17 cellular contexts compared by ENCODE assay signal in genomic region chr4:112775801-112776200, GRCh38.
"Had no signal": no experiment of that assay in that cellular context is flagged by ENCODE, and none has a peak within 500 bp of the region (broad histone marks: within the 10 kb centered on the region; RNA-seq: fewer than 3 reads in every experiment).

No MANE protein-coding gene starts in this region.

- DNase-seq: activated CD8-positive, alpha-beta T cell treated with anti-CD3 and anti-CD28 coated beads for 36 hours; activated effector memory CD4-positive, alpha-beta T cell treated with anti-CD3 and anti-CD28 coated beads, Interleukin-2, amount 50 U/mL, for 16 hours; activated T-cell treated with anti-CD3 and anti-CD28 coated beads, Interleukin-2, amount 50 U/mL, for 4 hours; adrenal gland; caudate nucleus; heart right ventricle; mucosa of descending colon; naive thymus-derived CD8-positive, alpha-beta T cell; posterior cingulate gyrus; upper lobe of right lung had no signal

- H3K4me3 ChIP-seq: adrenal gland, gastroesophageal sphincter, heart right ventricle, lung, mucosa of descending colon, thoracic aorta, upper lobe of right lung had no signal

- H3K36me3 ChIP-seq: adrenal gland, gastroesophageal sphincter, heart right ventricle, thoracic aorta, upper lobe of right lung had no signal

- H3K27ac ChIP-seq: adrenal gland, gastroesophageal sphincter, heart right ventricle, thoracic aorta, upper lobe of right lung, VCaP had no signal

- H3K4me1 ChIP-seq: adrenal gland, gastroesophageal sphincter, upper lobe of right lung had no signal

- H3K27me3 ChIP-seq: adrenal gland, gastroesophageal sphincter, heart right ventricle, upper lobe of right lung had no signal

- FAIRE-seq: colon, endothelial cell of umbilical vein, islet of Langerhans had no signal

- H3K9me3 ChIP-seq: adrenal gland, gastroesophageal sphincter, mucosa of descending colon, thoracic aorta, upper lobe of right lung had no signal
